ENCODE assay signal across 8 cellular contexts in the genomic region with DNA sequence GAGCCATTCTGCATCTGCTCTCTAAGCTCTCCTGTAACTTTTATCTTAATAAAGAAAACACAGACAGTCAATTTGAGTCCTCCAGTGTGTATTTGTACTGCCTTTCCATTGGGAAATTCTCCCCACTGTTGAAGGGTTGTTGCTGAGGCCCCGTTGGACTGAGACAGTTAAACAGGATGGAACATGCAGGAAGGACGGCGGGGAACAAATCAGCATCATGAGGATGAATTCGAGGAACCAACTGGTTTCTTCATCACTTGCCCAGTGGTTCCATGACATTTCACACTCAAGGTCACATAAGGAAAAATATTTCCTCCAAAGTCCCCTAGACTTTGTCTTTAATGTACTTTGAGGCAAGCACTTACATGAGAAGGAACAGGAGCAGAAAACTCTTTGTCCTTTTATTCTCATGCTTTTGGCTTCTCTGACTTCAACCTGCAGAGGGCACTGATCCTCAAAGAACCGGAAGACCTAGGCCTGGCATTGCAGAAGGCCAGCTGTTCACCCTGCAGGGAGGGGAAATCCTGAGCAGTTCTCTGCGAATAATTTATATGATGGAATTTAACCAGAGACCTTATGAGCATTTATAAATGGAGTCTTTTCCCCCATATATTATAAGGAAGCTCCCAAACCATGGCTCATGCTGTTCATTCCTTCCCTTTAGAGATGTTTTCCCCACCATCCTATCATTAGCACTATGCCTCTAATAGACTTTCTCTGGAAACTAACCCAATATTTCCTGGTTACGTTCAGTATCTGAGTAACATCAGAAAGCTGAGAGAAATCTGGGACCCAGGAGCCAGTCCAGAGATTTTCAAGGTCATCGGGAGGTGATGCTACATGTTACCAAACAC. TPM values are rescaled to one million over a fixed set of nuclear protein-coding genes. Genes with fewer than 3 reads are reported as not detected.
DNase-seq lines count a peak whose midpoint lies in the region; FAIRE-seq and TF ChIP-seq lines count a peak whose summit lies in the region.

No MANE protein-coding gene starts in this region.

- H3K27ac ChIP-seq in astrocyte (ENCODE audit: low read depth, low read length) (no peak overlapping the region), small intestine (ENCODE audit: low read depth in 1 of 2, low read length in 1 of 2) (no peak overlapping the region)

- H3K4me2 ChIP-seq in astrocyte (ENCODE audit: low read length) = no peak overlapping the region

- H3K36me3 Mint-ChIP-seq in activated naive CD4-positive, alpha-beta T cell treated with anti-CD3 and anti-CD28 coated beads for 36 hours (ENCODE audit: low read depth) = no peaks in the 10 kb centered on the region
- no peaks in the 10 kb centered on the region for H3K36me3 Mint-ChIP-seq in astrocyte (ENCODE audit: low read depth, unreplicated experiment)

- H4K20me1 ChIP-seq in astrocyte (ENCODE audit: insufficient read depth, low read length) = no peaks in the 10 kb centered on the region

- H3K27me3 ChIP-seq in astrocyte (ENCODE audit: insufficient read depth, low read length) (no peaks in the 10 kb centered on the region), small intestine (ENCODE audit: control insufficient read depth in 2 of 2, insufficient read depth in 2 of 2, low read length in 2 of 2) (no peaks in the 10 kb centered on the region)

- H3K79me2 ChIP-seq in astrocyte (ENCODE audit: insufficient read depth, low read length) = no peaks in the 10 kb centered on the region

- H3K4me1 ChIP-seq in astrocyte (ENCODE audit: insufficient read depth, low read length) (peaks cover 5% of the 10 kb centered on the region), small intestine (ENCODE audit: control insufficient read depth in 2 of 2, insufficient read depth in 1 of 2, low read depth in 1 of 2, low read length in 1 of 2) (peaks cover 0 to 6% of the 10 kb centered on the region in 2 donors)

- FAIRE-seq in astrocyte (lab: Jason Lieb, UNC) = peak; percentile 80
- no peak for FAIRE-seq in small intestine (lab: Jason Lieb, UNC)

- TF ChIP-seq CTCF in astrocyte (IDR thresholded peaks at IDR 0.05; ENCODE audit: insufficient read depth, low read depth, low read length) = peak; percentile 79

- no peak overlapping the region for H3K27ac Mint-ChIP-seq in activated naive CD4-positive, alpha-beta T cell treated with anti-CD3 and anti-CD28 coated beads for 36 hours
- H3K27ac Mint-ChIP-seq in astrocyte (ENCODE audit: unreplicated experiment) = peak overlapping the region; percentile 66

- peaks cover 4% of the 10 kb centered on the region for H3K27me3 Mint-ChIP-seq in activated naive CD4-positive, alpha-beta T cell treated with anti-CD3 and anti-CD28 coated beads for 36 hours (ENCODE audit: low read depth)
- no peaks in the 10 kb centered on the region for H3K27me3 Mint-ChIP-seq in astrocyte (ENCODE audit: low read depth, unreplicated experiment)

- no peak for TF ChIP-seq EP300 in Ishikawa (IDR thresholded peaks at IDR 0.05; ENCODE audit: borderline replicate concordance)

- H3K4me1 Mint-ChIP-seq in activated naive CD4-positive, alpha-beta T cell treated with anti-CD3 and anti-CD28 coated beads for 36 hours (ENCODE audit: low read depth) = no peaks in the 10 kb centered on the region
- H3K4me1 Mint-ChIP-seq in astrocyte (ENCODE audit: low read depth, unreplicated experiment) = peaks cover 24% of the 10 kb centered on the region

- intact Hi-C loops in activated naive CD4-positive, alpha-beta T cell treated with anti-CD3 and anti-CD28 coated beads for 36 hours (cut with micrococcal nuclease) = loop anchor here (1.0 kb wide), 3 partner anchors 103 to 213 kb away; no protein-coding TSS in a partner anchor

- H3K4me3 ChIP-seq in astrocyte (ENCODE audit: insufficient read depth, low read depth, low read length) (no peak overlapping the region), small intestine (ENCODE audit: low read depth in 1 of 2, low read length in 2 of 2) (no peak overlapping the region)

- no peak overlapping the region for H3K9ac ChIP-seq in astrocyte (ENCODE audit: low read length)

- peak; percentile 98 for TF ChIP-seq RAD21 in Ishikawa (IDR thresholded peaks at IDR 0.05; ENCODE audit: low read depth)

- CTCF ChIA-PET in activated naive CD4-positive, alpha-beta T cell treated with anti-CD3 and anti-CD28 coated beads for 36 hours (lab: Charles Lee) = interaction anchor here (0.7 to 4.0 kb wide), 5 partner anchors 40 to 217 kb away, joined by 3 to 31 read pairs (median 4); partner anchors contain the start of gene TNFRSF21

- no peak overlapping the region for H3K4me3 Mint-ChIP-seq in activated naive CD4-positive, alpha-beta T cell treated with anti-CD3 and anti-CD28 coated beads for 36 hours
- no peak overlapping the region for H3K4me3 Mint-ChIP-seq in astrocyte (ENCODE audit: unreplicated experiment)

- WGBS in small intestine, 3 donors = 38 to 48% (median 42%) methylated on average over 8 of the region's 8 CpGs

- H3K9me3 Mint-ChIP-seq in activated naive CD4-positive, alpha-beta T cell treated with anti-CD3 and anti-CD28 coated beads for 36 hours = no peaks in the 10 kb centered on the region
- H3K9me3 Mint-ChIP-seq in astrocyte (ENCODE audit: unreplicated experiment) = no peaks in the 10 kb centered on the region

- H3K36me3 ChIP-seq in astrocyte (ENCODE audit: insufficient read depth, low read length) (no peaks in the 10 kb centered on the region), small intestine (ENCODE audit: control insufficient read depth in 2 of 2, insufficient read depth in 2 of 2, low read length in 2 of 2) (no peaks in the 10 kb centered on the region)

- DNase-seq in activated naive CD4-positive, alpha-beta T cell treated with anti-CD3 and anti-CD28 coated beads for 36 hours = peak; percentile 72
- no peak for DNase-seq in activated naive CD4-positive, alpha-beta T cell treated with Interleukin-2 at 50 U/mL for 16 hours
- peak; percentile 86 for DNase-seq in H4 (ENCODE audit: low spot score)
- peak; percentile 73 for DNase-seq in NOMO-1 treated with DMSO at 0.1 percent for 48 hours (lab: John Stamatoyannopoulos, UW; ENCODE audit: unreplicated experiment)
- DNase-seq in astrocyte (ENCODE audit: low read depth) = peak; percentile 57
- DNase-seq in hepatic stellate cell (ENCODE audit: low spot score) = peak; percentile 41
- peak; percentile 87 for DNase-seq in small intestine

- no peaks in the 10 kb centered on the region for H3K9me3 ChIP-seq in astrocyte (ENCODE audit: insufficient read depth, low read depth, low read length)
- no peaks in the 10 kb centered on the region for H3K9me3 ChIP-seq in small intestine (ENCODE audit: control insufficient read depth, low read depth)

- H2AFZ ChIP-seq in astrocyte (ENCODE audit: low read depth, low read length) = no peak overlapping the region

TF ChIP-seq in Ishikawa, 13 proteins besides CTCF, POLR2A, EP300 and RAD21:
- TF ChIP-seq TAF1 (IDR thresholded peaks at IDR 0.05; ENCODE audit: low read depth) (no peak), TEAD4 (IDR thresholded peaks at IDR 0.05) (0 out of 2 replicates have a peak, but pooled peaks have one; percentile 8)

RNA-seq across cellular contexts. Expression of gene ADGRF1, which starts 55.2 kb away (rescaled TPM):
- not detected for total RNA-seq in activated naive CD4-positive, alpha-beta T cell treated with anti-CD3 and anti-CD28 coated beads for 36 hours
- 0.17 TPM in 1 of 2 replicates, not detected in the other for total RNA-seq in H4 (2014; rRNA removed; shearing (Covaris generic))
- total RNA-seq in astrocyte = 0.05 and 0.25 TPM in 2 replicates
- 1 to 10 TPM; 1.1 to 1.7 (median 1.6) TPM for polyA plus RNA-seq in small intestine
